ENCODE assay signal across 16 cellular contexts in the genomic region with DNA sequence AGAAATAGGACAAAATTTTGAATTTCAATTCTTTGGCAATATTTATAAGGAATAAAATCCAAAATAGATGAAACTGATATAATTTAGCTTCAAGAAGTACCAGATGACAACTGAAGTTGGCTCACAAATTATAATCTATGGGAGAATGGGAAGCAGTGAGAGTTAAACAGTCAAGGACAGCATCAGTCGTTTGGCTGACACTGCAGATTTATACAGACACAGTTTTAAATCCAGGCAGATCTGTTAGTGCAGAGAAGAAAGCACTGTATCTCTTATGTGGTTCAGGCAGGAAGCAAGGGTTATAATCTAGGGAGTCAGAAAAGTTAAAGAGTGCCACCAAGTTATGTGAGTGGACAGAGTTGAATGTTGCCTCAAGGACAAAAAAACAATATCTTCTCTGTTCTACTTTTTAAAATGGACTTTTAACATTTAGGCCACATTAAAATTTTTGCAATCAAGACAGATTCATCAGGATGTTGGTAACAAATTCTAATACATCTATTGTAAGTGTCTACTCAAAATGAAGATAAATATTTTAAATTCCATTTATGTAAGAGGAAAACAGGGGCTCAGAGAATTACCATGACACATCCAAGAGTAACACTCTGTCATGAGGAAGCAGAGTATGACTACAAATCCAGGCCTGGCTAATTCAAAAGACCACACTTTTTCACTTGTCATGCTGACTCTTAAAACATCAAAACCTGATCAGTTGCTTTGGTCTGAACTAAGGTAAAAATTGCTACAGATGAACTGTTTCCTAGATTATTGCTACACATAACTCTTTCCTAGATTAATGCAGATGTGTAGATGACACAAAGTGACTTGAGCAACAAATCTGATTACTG.
A peak's percentile ranks its signal among the peaks of the same experiment; 100 is the strongest.
DNase-seq lines count a peak whose midpoint lies in the region; ATAC-seq and TF ChIP-seq lines count a peak whose summit lies in the region.
"Had no signal": no experiment of that assay in that cellular context is flagged by ENCODE, and none has a peak within 500 bp of the region (broad histone marks: within the 10 kb centered on the region; RNA-seq: fewer than 3 reads in every experiment).

No MANE protein-coding gene starts in this region.

- peak; percentile 54 for DNase-seq in AG10803 (ENCODE audit: low read depth)
- DNase-seq in HT1080 (ENCODE audit: low read depth) = peak; percentile 67
- DNase-seq in astrocyte of the spinal cord (ENCODE audit: low read depth, low spot score) = peak; percentile 13
- peak; percentile 41 for DNase-seq in kidney glomerular epithelial cell (lab: John Stamatoyannopoulos, UW)
- no peak for DNase-seq in HT-29 (ENCODE audit: low spot score)
- DNase-seq in occipital lobe (lab: John Stamatoyannopoulos, UW) = no peak
- no peak for DNase-seq in effector CD8-positive, alpha-beta T cell (lab: John Stamatoyannopoulos, UW)
- DNase-seq: Caco-2; kidney; NCI-H1048; nucleus accumbens; sigmoid colon; stimulated activated CD4-positive, alpha-beta T cell treated with anti-CD3 and anti-CD28 coated beads, Interleukin-4, amount 100 ng/mL, for 24 hours; stimulated activated CD8-positive, alpha-beta memory T cell treated with anti-CD3 and anti-CD28 coated beads, Interleukin-4, amount 100 ng/mL, for 48 hours had no signal

- ATAC-seq in HG02840 (IDR thresholded peaks at IDR 0.05; ENCODE audit: low FRiP score, unreplicated experiment) = no peak

- TF ChIP-seq CTCF in AG10803 (conservative IDR thresholded peaks at IDR 0.05; ENCODE audit: low read length) = no peak
- no peak for TF ChIP-seq CTCF in astrocyte of the spinal cord (IDR thresholded peaks at IDR 0.05; ENCODE audit: low read depth, low read length)

- in situ Hi-C loops in astrocyte of the spinal cord (cut with HindIII; ENCODE audit: low sequenced_read_pairs) = no loop called here

- H3K4me3 ChIP-seq in AG10803 (ENCODE audit: low read length) (no peak overlapping the region), astrocyte of the spinal cord (ENCODE audit: low read depth, low read length) (no peak overlapping the region)
- H3K4me3 ChIP-seq: sigmoid colon, suprapubic skin had no signal

Comparison
In these comparisons a context has a peak if more than half of its experiments do, and no peak if none do; other contexts are left out.
1. DNase-seq: peak in AG10803 (single experiment), HT1080 (single experiment), astrocyte of the spinal cord (single experiment) and kidney glomerular epithelial cell (single experiment); none in HT-29 (single experiment), occipital lobe (single experiment) and effector CD8-positive, alpha-beta T cell (single experiment).